Comparison of ENCODE assay signal across 8 cellular contexts in genomic region chr19:35739275-35740107, GRCh38. TPM values are rescaled to one million over a fixed set of nuclear protein-coding genes. Genes with fewer than 3 reads are reported as not detected.
DNase-seq lines count a peak whose midpoint lies in the region; ATAC-seq and TF ChIP-seq lines count a peak whose summit lies in the region.

No MANE protein-coding gene starts in this region.

- no peak for ATAC-seq in HG03045 (IDR thresholded peaks at IDR 0.05; ENCODE audit: unreplicated experiment)

- H3K4me1 ChIP-seq in CD8-positive, alpha-beta memory T cell (ENCODE audit: insufficient read depth, low read length): peaks cover 52% of the 10 kb centered on the region
- H3K4me1 ChIP-seq in ectodermal cell (ENCODE audit: control insufficient read depth, insufficient read depth, low read length): peaks cover 16% of the 10 kb centered on the region
- peaks cover 9% of the 10 kb centered on the region for H3K4me1 ChIP-seq in neural progenitor cell

- no peaks in the 10 kb centered on the region for H3K27me3 ChIP-seq in CD8-positive, alpha-beta memory T cell (ENCODE audit: insufficient read depth, low read length, poor library complexity, severe bottlenecking)
- H3K27me3 ChIP-seq in MG63: no peaks in the 10 kb centered on the region
- no peaks in the 10 kb centered on the region for H3K27me3 ChIP-seq in ectodermal cell (ENCODE audit: control insufficient read depth, insufficient read depth, low read length, poor library complexity, severe bottlenecking)
- no peaks in the 10 kb centered on the region for H3K27me3 ChIP-seq in neural progenitor cell

- H3K36me3 ChIP-seq in CD8-positive, alpha-beta memory T cell (ENCODE audit: insufficient read depth, low read length): peaks cover 22% of the 10 kb centered on the region
- H3K36me3 ChIP-seq in MG63 (peaks cover 45% of the 10 kb centered on the region), ectodermal cell (ENCODE audit: control insufficient read depth, insufficient read depth, low read length) (peaks cover 13% of the 10 kb centered on the region), neural progenitor cell (no peaks in the 10 kb centered on the region)

- CTCF ChIA-PET in CD8-positive, alpha-beta memory T cell (lab: Charles Lee): interaction anchor here (0.8 to 1.5 kb wide), 6 partner anchors 10 to 192 kb away, joined by 3 to 5 read pairs (median 4); no protein-coding TSS in a partner anchor

- H3K9me3 ChIP-seq in CD8-positive, alpha-beta memory T cell (ENCODE audit: low read length): no peaks in the 10 kb centered on the region
- no peaks in the 10 kb centered on the region for H3K9me3 ChIP-seq in MG63
- H3K9me3 ChIP-seq in ectodermal cell (ENCODE audit: control insufficient read depth, low read length): no peaks in the 10 kb centered on the region
- H3K9me3 ChIP-seq in neural progenitor cell (ENCODE audit: low read depth): no peaks in the 10 kb centered on the region

- no peak for DNase-seq in CD8-positive, alpha-beta memory T cell
- DNase-seq in MG63: no peak
- no peak for DNase-seq in neural progenitor cell (ENCODE audit: low spot score)
- no peak for DNase-seq in NCI-H748 (lab: John Stamatoyannopoulos, UW; ENCODE audit: unreplicated experiment)
- no peak for DNase-seq in NCI-H146 treated with DMSO at 0.1 percent for 48 hours (lab: John Stamatoyannopoulos, UW; ENCODE audit: unreplicated experiment)
- no peak for DNase-seq in activated CD4-positive, CD25-positive, alpha-beta regulatory T cell (lab: John Stamatoyannopoulos, UW)

- peak overlapping the region; percentile 98 for H3K4me3 ChIP-seq in CD8-positive, alpha-beta memory T cell (ENCODE audit: low read length)
- H3K4me3 ChIP-seq in MG63 (peak overlapping the region; percentile 62), ectodermal cell (ENCODE audit: insufficient read depth, low read depth, low read length) (peak overlapping the region; percentile 77), neural progenitor cell (peak overlapping the region; percentile 79)

- H4K20me1 ChIP-seq in neural progenitor cell (ENCODE audit: low read depth): peaks cover 17% of the 10 kb centered on the region

- WGBS in ectodermal cell, 2 experiments: 86% methylated on average over 29 of the region's 29 CpGs

- no peak overlapping the region for H3K27ac ChIP-seq in CD8-positive, alpha-beta memory T cell (ENCODE audit: low read depth, low read length)
- H3K27ac ChIP-seq in ectodermal cell (ENCODE audit: insufficient read depth, low read depth, low read length, poor library complexity, severe bottlenecking) (no peak overlapping the region), neural progenitor cell (no peak overlapping the region)

- peak overlapping the region; percentile 92 for H3K4me2 ChIP-seq in neural progenitor cell

- peaks cover 33 to 63% (median 37%) of the 10 kb centered on the region in 3 donors for H3K4me1 Mint-ChIP-seq in CD8-positive, alpha-beta memory T cell
- H3K4me1 Mint-ChIP-seq in neural progenitor cell: peaks cover 20% of the 10 kb centered on the region

- peak overlapping the region in 3 of 8 donors; percentile 5 to 75 (median 57) for H3K27ac Mint-ChIP-seq in CD8-positive, alpha-beta memory T cell
- no peak overlapping the region for H3K27ac Mint-ChIP-seq in neural progenitor cell

- no peaks in the 10 kb centered on the region for H3K9me3 Mint-ChIP-seq in CD8-positive, alpha-beta memory T cell
- no peaks in the 10 kb centered on the region for H3K9me3 Mint-ChIP-seq in neural progenitor cell

- no peaks in the 10 kb centered on the region for H3K27me3 Mint-ChIP-seq in CD8-positive, alpha-beta memory T cell
- peaks cover 11% of the 10 kb centered on the region for H3K27me3 Mint-ChIP-seq in neural progenitor cell (ENCODE audit: insufficient read depth, low read depth)

- no peak for TF ChIP-seq CTCF in neural progenitor cell (IDR thresholded peaks at IDR 0.05)

- POLR2A ChIA-PET in CD8-positive, alpha-beta memory T cell (lab: Charles Lee): interaction anchor here (1.4 to 1.5 kb wide), 2 partner anchors 9 to 21 kb away, joined by 5 to 7 read pairs; partner anchors contain the start of gene LIN37

- peaks cover under 1 to 56% (median 3%) of the 10 kb centered on the region in 3 donors for H3K36me3 Mint-ChIP-seq in CD8-positive, alpha-beta memory T cell
- peaks cover 10% of the 10 kb centered on the region for H3K36me3 Mint-ChIP-seq in neural progenitor cell

- H2AFZ ChIP-seq in neural progenitor cell (replicated peaks): no peak overlapping the region

- H3K9ac ChIP-seq in neural progenitor cell: no peak overlapping the region

- no peaks in the 10 kb centered on the region for H3K79me2 ChIP-seq in neural progenitor cell (ENCODE audit: low read depth)

- peaks cover 41% of the 10 kb centered on the region for H3F3A ChIP-seq in neural progenitor cell (ENCODE audit: low read depth)

- H3K4me3 Mint-ChIP-seq in CD8-positive, alpha-beta memory T cell: peak overlapping the region; percentile 19 to 98 (median 93)
- peak overlapping the region; percentile 89 for H3K4me3 Mint-ChIP-seq in neural progenitor cell

RNA-seq across cellular contexts. Expression of gene IGFLR1, which starts 2.8 kb away (rescaled TPM):
- total RNA-seq in CD8-positive, alpha-beta memory T cell: 100 to 1,000 TPM; 108 to 110 TPM
- 96.7 TPM for polyA plus RNA-seq in CD8-positive, alpha-beta memory T cell
- 0.27 and 2.4 TPM in 2 replicates for total RNA-seq in MG63 (2014; rRNA removed; shearing (Covaris generic); ENCODE audit: low replicate concordance)
- 9.1 TPM for polyA plus RNA-seq in ectodermal cell (2013, experiment 1 of 4)
- polyA plus RNA-seq in ectodermal cell (2013, experiment 2 of 4): 5.3 TPM
- 4.6 TPM for polyA plus RNA-seq in ectodermal cell (2013, experiment 3 of 4)
- polyA plus RNA-seq in ectodermal cell (2013, experiment 4 of 4): 5.0 TPM
- total RNA-seq in neural progenitor cell (ENCODE audit: low replicate concordance): 5.0 and 9.2 TPM in 2 replicates

RNA-seq across cellular contexts. Expression of gene U2AF1L4, which starts 5.7 kb away (rescaled TPM):
- 10 to 100 TPM; 29.0 to 32.2 TPM for total RNA-seq in CD8-positive, alpha-beta memory T cell
- polyA plus RNA-seq in CD8-positive, alpha-beta memory T cell: 37.5 TPM
- total RNA-seq in MG63 (2014; rRNA removed; shearing (Covaris generic); ENCODE audit: low replicate concordance): 16.3 and 19.8 TPM in 2 replicates
- 24.4 TPM for polyA plus RNA-seq in ectodermal cell (2013, experiment 1 of 4)
- 19.5 TPM for polyA plus RNA-seq in ectodermal cell (2013, experiment 2 of 4)
- polyA plus RNA-seq in ectodermal cell (2013, experiment 3 of 4): 19.1 TPM
- polyA plus RNA-seq in ectodermal cell (2013, experiment 4 of 4): 17.3 TPM
- 17.2 and 27.9 TPM in 2 replicates for total RNA-seq in neural progenitor cell (ENCODE audit: low replicate concordance)

RNA-seq across cellular contexts. Expression of gene PSENEN, which starts 6.0 kb away (rescaled TPM):
- total RNA-seq in CD8-positive, alpha-beta memory T cell: 10 to 100 TPM; 50.8 to 57.8 TPM
- polyA plus RNA-seq in CD8-positive, alpha-beta memory T cell: 101 TPM
- total RNA-seq in MG63 (2014; rRNA removed; shearing (Covaris generic); ENCODE audit: low replicate concordance): 37.6 and 76.2 TPM in 2 replicates
- 60.4 TPM for polyA plus RNA-seq in ectodermal cell (2013, experiment 1 of 4)
- polyA plus RNA-seq in ectodermal cell (2013, experiment 2 of 4): 61.2 TPM
- polyA plus RNA-seq in ectodermal cell (2013, experiment 3 of 4): 56.4 TPM
- polyA plus RNA-seq in ectodermal cell (2013, experiment 4 of 4): 56.6 TPM
- total RNA-seq in neural progenitor cell (ENCODE audit: low replicate concordance): 10.9 and 29.6 TPM in 2 replicates

RNA-seq across cellular contexts. Expression of gene LIN37, which starts 8.9 kb away (rescaled TPM):
- total RNA-seq in CD8-positive, alpha-beta memory T cell: 10 to 100 TPM in 1 of 2 experiments, 1 to 10 TPM in 1; 8.8 to 10.5 TPM
- polyA plus RNA-seq in CD8-positive, alpha-beta memory T cell: 12.7 TPM
- total RNA-seq in MG63 (2014; rRNA removed; shearing (Covaris generic); ENCODE audit: low replicate concordance): 2.4 and 4.1 TPM in 2 replicates
- polyA plus RNA-seq in ectodermal cell (2013, experiment 1 of 4): 6.5 TPM
- 9.1 TPM for polyA plus RNA-seq in ectodermal cell (2013, experiment 2 of 4)
- 6.9 TPM for polyA plus RNA-seq in ectodermal cell (2013, experiment 3 of 4)
- 10.0 TPM for polyA plus RNA-seq in ectodermal cell (2013, experiment 4 of 4)
- 11.4 and 12.4 TPM in 2 replicates for total RNA-seq in neural progenitor cell (ENCODE audit: low replicate concordance)

RNA-seq across cellular contexts. Expression of gene HSPB6, which starts 17.3 kb away (rescaled TPM):
- total RNA-seq in CD8-positive, alpha-beta memory T cell: not detected
- polyA plus RNA-seq in CD8-positive, alpha-beta memory T cell: not detected
- total RNA-seq in MG63 (2014; rRNA removed; shearing (Covaris generic); ENCODE audit: low replicate concordance): not detected in 2 replicates
- polyA plus RNA-seq in ectodermal cell (2013, experiment 1 of 4): 0.28 TPM
- polyA plus RNA-seq in ectodermal cell (2013, experiment 2 of 4): 0.52 TPM
- 0.37 TPM for polyA plus RNA-seq in ectodermal cell (2013, experiment 3 of 4)
- 0.77 TPM for polyA plus RNA-seq in ectodermal cell (2013, experiment 4 of 4)
- total RNA-seq in neural progenitor cell (ENCODE audit: low replicate concordance): not detected in 2 replicates

Comparison
In these comparisons a context has a peak if more than half of its experiments do, and no peak if none do; other contexts are left out.
1. RNA of gene IGFLR1, which starts 2.8 kb away (total RNA-seq): 108 to 110 TPM in CD8-positive, alpha-beta memory T cell; 5.0 to 9.2 TPM in neural progenitor cell and 0.27 to 2.4 TPM in MG63; every median in the first group is over 10 times any median in the second.
2. Peak in every context shown above with its lines, with median percentiles within 50 percentile points of each other: H3K4me3 ChIP-seq.